2 cellular contexts compared by ENCODE assay signal in genomic region chr2:208783184-208783583, GRCh38.
TF ChIP-seq lines count a peak whose summit lies in the region.

No MANE protein-coding gene starts in this region.

TF ChIP-seq in HCT116, 20 proteins besides CTCF, POLR2A, EP300 and RAD21:
- TF ChIP-seq FOSL1 (IDR thresholded peaks at IDR 0.05; ENCODE audit: low read depth) (no peak), ATF3 (IDR thresholded peaks at IDR 0.05) (no peak), EZH2phosphoT487 (IDR thresholded peaks at IDR 0.05; ENCODE audit: borderline replicate concordance) (no peak), ELF1 (IDR thresholded peaks at IDR 0.05; ENCODE audit: borderline replicate concordance, low read depth) (no peak), YY1 (IDR thresholded peaks at IDR 0.05; ENCODE audit: extremely low read depth, insufficient replicate concordance, low read depth, low read length) (no peak), SP1 (IDR thresholded peaks at IDR 0.05; ENCODE audit: low read depth) (no peak), POLR2AphosphoS5 (IDR thresholded peaks at IDR 0.05; ENCODE audit: low read depth, low read length) (no peak), ZNF274 (IDR thresholded peaks at IDR 0.05; ENCODE audit: low read depth, low read length) (no peak), ZFX (IDR thresholded peaks at IDR 0.05) (no peak), REST (IDR thresholded peaks at IDR 0.05; ENCODE audit: low read depth) (no peak), JUND (IDR thresholded peaks at IDR 0.05) (no peak), EZH2 (IDR thresholded peaks at IDR 0.05) (no peak), ZBTB33 (IDR thresholded peaks at IDR 0.05; ENCODE audit: extremely low read depth, insufficient replicate concordance, low read length) (no peak), SIN3A (IDR thresholded peaks at IDR 0.05; ENCODE audit: low read depth) (no peak), TCF7L2 (IDR thresholded peaks at IDR 0.05; ENCODE audit: borderline replicate concordance, extremely low read depth, insufficient read depth, insufficient read length) (no peak), CBX3 (IDR thresholded peaks at IDR 0.05; ENCODE audit: low read depth) (no peak), SRF (IDR thresholded peaks at IDR 0.05; ENCODE audit: low read depth) (no peak), EGR1 (IDR thresholded peaks at IDR 0.05; ENCODE audit: low read depth) (no peak)

TF ChIP-seq in HepG2, 621 proteins besides CTCF, POLR2A, EP300 and RAD21:
- no peak for TF ChIP-seq GATAD1 (CRISPR knock-in tag; IDR thresholded peaks at IDR 0.05)
- TF ChIP-seq STAG1 (CRISPR knock-in tag; IDR thresholded peaks at IDR 0.05) = peak; percentile 21; the same call in 1 of the 2 replicates
- TF ChIP-seq CEBPG (CRISPR knock-in tag; IDR thresholded peaks at IDR 0.05) = peak; percentile 41; the same call in 1 of the 2 replicates
